Comparison of ENCODE assay signal across 7 cellular contexts in the genomic region with DNA sequence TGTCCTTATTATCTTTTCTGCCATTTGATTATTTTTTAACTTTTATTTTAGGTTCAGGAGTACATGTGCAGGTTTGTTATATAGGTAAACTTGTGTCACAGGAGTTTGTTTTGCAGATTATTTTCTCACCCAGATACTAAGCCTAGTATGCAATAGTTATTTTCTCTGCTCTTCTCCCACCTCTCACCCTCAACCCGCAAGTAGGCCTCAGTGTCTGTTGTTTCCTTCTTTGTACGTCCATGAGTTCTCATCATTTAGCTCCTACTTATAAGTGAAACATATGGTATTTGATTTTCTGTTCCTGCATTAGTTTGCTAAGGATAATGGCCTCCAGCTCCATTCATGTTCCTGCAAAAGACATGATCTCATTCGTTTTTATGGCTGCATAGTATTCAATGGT.
DNase-seq lines count a peak whose midpoint lies in the region; ATAC-seq and TF ChIP-seq lines count a peak whose summit lies in the region.
"Not testable (repeated sequence)": the region's sequence is repeated elsewhere in the genome, so short reads cannot be mapped to it uniquely, and the experiment has no call there.

No MANE protein-coding gene starts in this region.

- peak overlapping the region; percentile 42 for H3K4me3 ChIP-seq in CD8-positive, alpha-beta memory T cell (ENCODE audit: low read length)

- H3K27ac Mint-ChIP-seq in CD8-positive, alpha-beta memory T cell = peak overlapping the region; percentile 95 to 100 (median 100)
- peak overlapping the region; percentile 97 for H3K27ac Mint-ChIP-seq in activated CD4-positive, alpha-beta T cell treated with anti-CD3 and anti-CD28 coated beads for 36 hours
- peak overlapping the region; percentile 98 for H3K27ac Mint-ChIP-seq in activated T-cell treated with anti-CD3 and anti-CD28 coated beads, Interleukin-2, amount 50 U/mL, for 72 hours
- H3K27ac Mint-ChIP-seq in activated naive CD8-positive, alpha-beta T cell treated with anti-CD3 and anti-CD28 coated beads for 36 hours = peak overlapping the region; percentile 98
- peak overlapping the region; percentile 100 for H3K27ac Mint-ChIP-seq in effector memory CD8-positive, alpha-beta T cell
- peak overlapping the region; percentile 86 to 100 for H3K27ac Mint-ChIP-seq in natural killer cell
- peak overlapping the region; percentile 93 for H3K27ac Mint-ChIP-seq in stimulated activated naive CD8-positive, alpha-beta T cell treated with anti-CD3 and anti-CD28 coated beads, Interleukin-15, Interleukin-2, amounts not matched to agents 100 ng/mL and 50 ng/mL, for 24 hours

- ATAC-seq in activated CD4-positive, alpha-beta T cell treated with anti-CD3 and anti-CD28 coated beads for 36 hours; activated T-cell treated with anti-CD3 and anti-CD28 coated beads, Interleukin-2, amount 50 U/mL, for 72 hours (replicated peaks in 1 of 2); effector memory CD8-positive, alpha-beta T cell (replicated peaks); natural killer cell: not testable (repeated sequence)

- H3K9me3 Mint-ChIP-seq in CD8-positive, alpha-beta memory T cell; activated CD4-positive, alpha-beta T cell treated with anti-CD3 and anti-CD28 coated beads for 36 hours (ENCODE audit: low read depth); activated T-cell treated with anti-CD3 and anti-CD28 coated beads, Interleukin-2, amount 50 U/mL, for 72 hours; effector memory CD8-positive, alpha-beta T cell; natural killer cell; stimulated activated naive CD8-positive, alpha-beta T cell treated with anti-CD3 and anti-CD28 coated beads, Interleukin-15, Interleukin-2, amounts not matched to agents 100 ng/mL and 50 ng/mL, for 24 hours: not testable (repeated sequence)
- H3K9me3 Mint-ChIP-seq in activated naive CD8-positive, alpha-beta T cell treated with anti-CD3 and anti-CD28 coated beads for 36 hours = peaks cover 15% of the 10 kb centered on the region

- H3K27me3 ChIP-seq in CD8-positive, alpha-beta memory T cell (ENCODE audit: insufficient read depth, low read length, poor library complexity, severe bottlenecking) = not testable (repeated sequence)

- CTCF ChIA-PET in CD8-positive, alpha-beta memory T cell (lab: Charles Lee) = interaction anchor here (0.9 to 1.8 kb wide), 4 partner anchors 9 to 68 kb away, joined by 3 to 10 read pairs (median 4); no protein-coding TSS in a partner anchor
- CTCF ChIA-PET in activated CD4-positive, alpha-beta T cell treated with anti-CD3 and anti-CD28 coated beads for 36 hours (lab: Charles Lee) = interaction anchor here (0.6 to 4.7 kb wide), 3 partner anchors 18 to 130 kb away, joined by 3 to 26 read pairs (median 4); no protein-coding TSS in a partner anchor

- peaks cover 88 to 94% (median 93%) of the 10 kb centered on the region in 3 donors for H3K4me1 Mint-ChIP-seq in CD8-positive, alpha-beta memory T cell
- H3K4me1 Mint-ChIP-seq in activated CD4-positive, alpha-beta T cell treated with anti-CD3 and anti-CD28 coated beads for 36 hours = peaks cover 81% of the 10 kb centered on the region
- peaks cover 69% of the 10 kb centered on the region for H3K4me1 Mint-ChIP-seq in activated T-cell treated with anti-CD3 and anti-CD28 coated beads, Interleukin-2, amount 50 U/mL, for 72 hours (ENCODE audit: low read depth)
- peaks cover 63% of the 10 kb centered on the region for H3K4me1 Mint-ChIP-seq in activated naive CD8-positive, alpha-beta T cell treated with anti-CD3 and anti-CD28 coated beads for 36 hours
- peaks cover 63 to 76% of the 10 kb centered on the region in 2 donors for H3K4me1 Mint-ChIP-seq in effector memory CD8-positive, alpha-beta T cell (ENCODE audit: low read depth in 2 of 2)
- peaks cover 81 to 82% of the 10 kb centered on the region in 2 donors for H3K4me1 Mint-ChIP-seq in natural killer cell
- peaks cover 84% of the 10 kb centered on the region for H3K4me1 Mint-ChIP-seq in stimulated activated naive CD8-positive, alpha-beta T cell treated with anti-CD3 and anti-CD28 coated beads, Interleukin-15, Interleukin-2, amounts not matched to agents 100 ng/mL and 50 ng/mL, for 24 hours (ENCODE audit: low read depth)

- POLR2A ChIA-PET in CD8-positive, alpha-beta memory T cell (lab: Charles Lee) = interaction anchor here (1.3 to 4.7 kb wide), 2 partner anchors 266 to 269 kb away, joined by 5 to 49 read pairs; a partner anchor contains a TSS
- POLR2A ChIA-PET in activated CD4-positive, alpha-beta T cell treated with anti-CD3 and anti-CD28 coated beads for 36 hours (lab: Charles Lee) = interaction anchor here (1.0 kb wide), 1 partner anchor 261 kb away, joined by 3 read pairs; no protein-coding TSS in a partner anchor

- not testable (repeated sequence) for H3K27me3 Mint-ChIP-seq in CD8-positive, alpha-beta memory T cell; activated CD4-positive, alpha-beta T cell treated with anti-CD3 and anti-CD28 coated beads for 36 hours; activated T-cell treated with anti-CD3 and anti-CD28 coated beads, Interleukin-2, amount 50 U/mL, for 72 hours (ENCODE audit: low read depth); activated naive CD8-positive, alpha-beta T cell treated with anti-CD3 and anti-CD28 coated beads for 36 hours; effector memory CD8-positive, alpha-beta T cell; natural killer cell (ENCODE audit: low read depth in 2 of 2); stimulated activated naive CD8-positive, alpha-beta T cell treated with anti-CD3 and anti-CD28 coated beads, Interleukin-15, Interleukin-2, amounts not matched to agents 100 ng/mL and 50 ng/mL, for 24 hours

- not testable (repeated sequence) for TF ChIP-seq CTCF in natural killer cell (IDR thresholded peaks at IDR 0.05)

- peak overlapping the region; percentile 3 to 78 (median 73) for H3K4me3 Mint-ChIP-seq in CD8-positive, alpha-beta memory T cell
- H3K4me3 Mint-ChIP-seq in activated CD4-positive, alpha-beta T cell treated with anti-CD3 and anti-CD28 coated beads for 36 hours; activated naive CD8-positive, alpha-beta T cell treated with anti-CD3 and anti-CD28 coated beads for 36 hours; stimulated activated naive CD8-positive, alpha-beta T cell treated with anti-CD3 and anti-CD28 coated beads, Interleukin-15, Interleukin-2, amounts not matched to agents 100 ng/mL and 50 ng/mL, for 24 hours: not testable (repeated sequence)
- H3K4me3 Mint-ChIP-seq in activated T-cell treated with anti-CD3 and anti-CD28 coated beads, Interleukin-2, amount 50 U/mL, for 72 hours = peak overlapping the region; percentile 80 to 87
- peak overlapping the region; percentile 59 to 74 for H3K4me3 Mint-ChIP-seq in effector memory CD8-positive, alpha-beta T cell
- H3K4me3 Mint-ChIP-seq in natural killer cell = peak overlapping the region; percentile 83

- intact Hi-C loops in activated CD4-positive, alpha-beta T cell treated with anti-CD3 and anti-CD28 coated beads for 36 hours (cut with DNase I, micrococcal nuclease) = loop anchor here (2.0 to 10.0 kb wide), 10 partner anchors 23 to 719 kb away; a partner anchor contains a TSS
- intact Hi-C loops in natural killer cell (cut with micrococcal nuclease) = loop anchor here (2.0 to 5.0 kb wide), 7 partner anchors 23 to 527 kb away; no protein-coding TSS in a partner anchor

- not testable (repeated sequence) for H3K36me3 ChIP-seq in CD8-positive, alpha-beta memory T cell (ENCODE audit: insufficient read depth, low read length)

- H3K36me3 Mint-ChIP-seq in CD8-positive, alpha-beta memory T cell = peaks cover 0 to 20% (median 3%) of the 10 kb centered on the region in 3 donors
- not testable (repeated sequence) for H3K36me3 Mint-ChIP-seq in activated CD4-positive, alpha-beta T cell treated with anti-CD3 and anti-CD28 coated beads for 36 hours (ENCODE audit: low read depth); natural killer cell; stimulated activated naive CD8-positive, alpha-beta T cell treated with anti-CD3 and anti-CD28 coated beads, Interleukin-15, Interleukin-2, amounts not matched to agents 100 ng/mL and 50 ng/mL, for 24 hours (ENCODE audit: low read depth)
- H3K36me3 Mint-ChIP-seq in activated T-cell treated with anti-CD3 and anti-CD28 coated beads, Interleukin-2, amount 50 U/mL, for 72 hours (ENCODE audit: insufficient read depth in 2 of 2) = peaks cover 10 to 14% of the 10 kb centered on the region in 2 donors
- peaks cover 36% of the 10 kb centered on the region for H3K36me3 Mint-ChIP-seq in activated naive CD8-positive, alpha-beta T cell treated with anti-CD3 and anti-CD28 coated beads for 36 hours
- H3K36me3 Mint-ChIP-seq in effector memory CD8-positive, alpha-beta T cell (ENCODE audit: insufficient read depth) = peaks cover 25% of the 10 kb centered on the region

- H3K9me3 ChIP-seq in CD8-positive, alpha-beta memory T cell (ENCODE audit: low read length) = not testable (repeated sequence)

- H3K27ac ChIP-seq in CD8-positive, alpha-beta memory T cell (ENCODE audit: low read depth, low read length) = not testable (repeated sequence)

- peaks cover 78% of the 10 kb centered on the region for H3K4me1 ChIP-seq in CD8-positive, alpha-beta memory T cell (ENCODE audit: insufficient read depth, low read length)

- DNase-seq in CD8-positive, alpha-beta memory T cell = peak in 1 of 5 donors; percentile 30
- DNase-seq in activated CD4-positive, alpha-beta T cell treated with anti-CD3 and anti-CD28 coated beads for 36 hours; activated T-cell treated with anti-CD3 and anti-CD28 coated beads, Interleukin-2, amount 50 U/mL, for 72 hours; activated naive CD8-positive, alpha-beta T cell treated with anti-CD3 and anti-CD28 coated beads for 36 hours; effector memory CD8-positive, alpha-beta T cell: not testable (repeated sequence)
- DNase-seq in natural killer cell = peak; percentile 22
